In the genomic region with DNA sequence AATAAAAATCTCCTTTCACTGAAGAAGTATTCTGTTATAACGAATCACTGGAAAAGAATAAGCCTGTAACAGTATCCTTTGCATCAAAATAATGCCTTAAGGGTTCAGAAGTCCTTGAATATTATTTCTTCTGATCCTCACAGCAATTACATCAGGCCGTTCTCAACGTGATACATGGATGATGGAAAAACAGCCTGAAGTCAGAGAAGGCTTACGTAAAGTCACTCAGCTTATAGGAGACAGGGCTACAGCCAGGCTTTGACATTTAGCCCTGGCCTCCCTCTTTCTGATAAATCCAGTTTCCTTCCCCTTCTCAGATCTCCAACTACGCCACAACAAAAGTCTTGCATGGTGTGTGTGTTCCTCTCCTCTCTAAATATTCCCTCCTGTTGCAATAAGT, we compare ENCODE assay signal across 2 cellular contexts.
TF ChIP-seq lines count a peak whose summit lies in the region.

No MANE protein-coding gene starts in this region.

TF ChIP-seq in IMR-90, 13 proteins besides CTCF, POLR2A, EP300 and RAD21:
- no peak for TF ChIP-seq BHLHE40 (IDR thresholded peaks at IDR 0.05; ENCODE audit: low read depth, low read length)
- TF ChIP-seq, protein P1, sequence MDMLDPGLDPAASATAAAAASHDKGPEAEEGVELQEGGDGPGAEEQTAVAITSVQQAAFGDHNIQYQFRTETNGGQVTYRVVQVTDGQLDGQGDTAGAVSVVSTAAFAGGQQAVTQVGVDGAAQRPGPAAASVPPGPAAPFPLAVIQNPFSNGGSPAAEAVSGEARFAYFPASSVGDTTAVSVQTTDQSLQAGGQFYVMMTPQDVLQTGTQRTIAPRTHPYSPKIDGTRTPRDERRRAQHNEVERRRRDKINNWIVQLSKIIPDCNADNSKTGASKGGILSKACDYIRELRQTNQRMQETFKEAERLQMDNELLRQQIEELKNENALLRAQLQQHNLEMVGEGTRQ (IDR thresholded peaks at IDR 0.05; ENCODE audit: low read depth, low read length): no peak
- no peak for TF ChIP-seq RFX5 (IDR thresholded peaks at IDR 0.05; ENCODE audit: low read depth, low read length)
- no peak for TF ChIP-seq CEBPB (IDR thresholded peaks at IDR 0.05; ENCODE audit: low read depth, low read length)
- TF ChIP-seq MXI1 (IDR thresholded peaks at IDR 0.05; ENCODE audit: borderline replicate concordance, low read depth, low read length): no peak
- TF ChIP-seq, protein P2, sequence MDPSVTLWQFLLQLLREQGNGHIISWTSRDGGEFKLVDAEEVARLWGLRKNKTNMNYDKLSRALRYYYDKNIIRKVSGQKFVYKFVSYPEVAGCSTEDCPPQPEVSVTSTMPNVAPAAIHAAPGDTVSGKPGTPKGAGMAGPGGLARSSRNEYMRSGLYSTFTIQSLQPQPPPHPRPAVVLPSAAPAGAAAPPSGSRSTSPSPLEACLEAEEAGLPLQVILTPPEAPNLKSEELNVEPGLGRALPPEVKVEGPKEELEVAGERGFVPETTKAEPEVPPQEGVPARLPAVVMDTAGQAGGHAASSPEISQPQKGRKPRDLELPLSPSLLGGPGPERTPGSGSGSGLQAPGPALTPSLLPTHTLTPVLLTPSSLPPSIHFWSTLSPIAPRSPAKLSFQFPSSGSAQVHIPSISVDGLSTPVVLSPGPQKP (IDR thresholded peaks at IDR 0.05; ENCODE audit: borderline replicate concordance, low read depth, low read length): no peak
- TF ChIP-seq RCOR1 (IDR thresholded peaks at IDR 0.05; ENCODE audit: insufficient replicate concordance, low read length): no peak
- no peak for TF ChIP-seq CHD1 (IDR thresholded peaks at IDR 0.05; ENCODE audit: low read depth, low read length)
- TF ChIP-seq MAZ (IDR thresholded peaks at IDR 0.05; ENCODE audit: borderline replicate concordance, low read depth, low read length): no peak

TF ChIP-seq in endothelial cell of umbilical vein, 7 proteins besides CTCF, POLR2A, EP300 and RAD21:
- no peak for TF ChIP-seq FOS (IDR thresholded peaks at IDR 0.05; ENCODE audit: borderline replicate concordance, insufficient read depth, low read length)
- no peak for TF ChIP-seq JUN (IDR thresholded peaks at IDR 0.05; ENCODE audit: borderline replicate concordance, insufficient read depth, insufficient read length, low read depth)
- no peak for TF ChIP-seq GATA2 (IDR thresholded peaks at IDR 0.05; ENCODE audit: insufficient read depth, insufficient read length, low read depth, low read length)
- no peak for TF ChIP-seq EZH2 (IDR thresholded peaks at IDR 0.05; ENCODE audit: borderline replicate concordance, low read depth, low read length, severe bottlenecking)
- TF ChIP-seq POLR2AphosphoS5 (IDR thresholded peaks at IDR 0.05; ENCODE audit: insufficient read depth, low read depth, low read length): no peak
- TF ChIP-seq MYC (IDR thresholded peaks at IDR 0.05; ENCODE audit: low read depth, low read length): no peak
- TF ChIP-seq, protein P3, sequence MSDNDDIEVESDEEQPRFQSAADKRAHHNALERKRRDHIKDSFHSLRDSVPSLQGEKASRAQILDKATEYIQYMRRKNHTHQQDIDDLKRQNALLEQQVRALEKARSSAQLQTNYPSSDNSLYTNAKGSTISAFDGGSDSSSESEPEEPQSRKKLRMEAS (IDR thresholded peaks at IDR 0.05; ENCODE audit: insufficient read depth, insufficient read length): no peak
